Comparison of ENCODE assay signal across 1 cellular context in the genomic region with DNA sequence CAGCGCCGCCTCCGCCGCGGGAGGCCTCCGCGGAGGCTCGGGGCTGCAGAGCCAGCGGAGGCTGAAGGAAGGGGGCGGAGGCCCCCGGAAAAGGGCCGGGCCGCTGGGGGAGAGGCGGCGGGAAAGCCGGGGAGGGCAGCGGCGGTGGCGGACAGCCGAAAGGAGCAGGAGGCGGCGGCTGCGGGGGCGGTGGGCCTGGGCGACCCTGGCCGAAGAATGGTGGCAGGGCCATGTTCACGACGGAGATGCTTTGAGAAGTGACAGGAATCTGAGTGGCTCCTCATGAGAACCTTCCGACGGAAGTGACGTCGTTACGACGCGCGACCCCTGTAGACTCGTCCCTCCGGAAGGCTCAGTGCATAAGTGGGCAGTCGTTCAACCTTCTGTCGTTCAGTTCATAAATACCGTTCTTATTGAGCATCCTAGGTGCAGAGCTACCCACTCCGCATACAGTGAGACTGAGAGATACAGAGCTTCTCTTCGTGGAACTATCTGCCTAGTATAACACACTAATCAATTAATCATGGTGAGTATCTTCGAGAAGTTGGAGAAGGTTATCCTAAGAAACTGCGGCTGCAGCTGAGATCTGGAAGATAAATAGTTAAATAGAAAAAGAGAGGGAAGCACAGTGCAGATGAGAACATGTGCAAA.
TF ChIP-seq lines count a peak whose summit lies in the region.

A gene with protein sequence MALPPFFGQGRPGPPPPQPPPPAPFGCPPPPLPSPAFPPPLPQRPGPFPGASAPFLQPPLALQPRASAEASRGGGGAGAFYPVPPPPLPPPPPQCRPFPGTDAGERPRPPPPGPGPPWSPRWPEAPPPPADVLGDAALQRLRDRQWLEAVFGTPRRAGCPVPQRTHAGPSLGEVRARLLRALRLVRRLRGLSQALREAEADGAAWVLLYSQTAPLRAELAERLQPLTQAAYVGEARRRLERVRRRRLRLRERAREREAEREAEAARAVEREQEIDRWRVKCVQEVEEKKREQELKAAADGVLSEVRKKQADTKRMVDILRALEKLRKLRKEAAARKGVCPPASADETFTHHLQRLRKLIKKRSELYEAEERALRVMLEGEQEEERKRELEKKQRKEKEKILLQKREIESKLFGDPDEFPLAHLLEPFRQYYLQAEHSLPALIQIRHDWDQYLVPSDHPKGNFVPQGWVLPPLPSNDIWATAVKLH (minus strand): TSS at position 259 of the 651 bp plus-strand sequence. CDS start 27 bp downstream, at position 232.

TF ChIP-seq in GM12878, 131 proteins besides CTCF, POLR2A, EP300 and RAD21 (continued from another document and continues in another):
- TF ChIP-seq SIN3A (IDR thresholded peaks at IDR 0.05; ENCODE audit: low read depth, low read length) = peak; percentile 77
- TF ChIP-seq IRF4 (IDR thresholded peaks at IDR 0.05; ENCODE audit: low read depth, low read length) = no peak
- TF ChIP-seq, protein P1, sequence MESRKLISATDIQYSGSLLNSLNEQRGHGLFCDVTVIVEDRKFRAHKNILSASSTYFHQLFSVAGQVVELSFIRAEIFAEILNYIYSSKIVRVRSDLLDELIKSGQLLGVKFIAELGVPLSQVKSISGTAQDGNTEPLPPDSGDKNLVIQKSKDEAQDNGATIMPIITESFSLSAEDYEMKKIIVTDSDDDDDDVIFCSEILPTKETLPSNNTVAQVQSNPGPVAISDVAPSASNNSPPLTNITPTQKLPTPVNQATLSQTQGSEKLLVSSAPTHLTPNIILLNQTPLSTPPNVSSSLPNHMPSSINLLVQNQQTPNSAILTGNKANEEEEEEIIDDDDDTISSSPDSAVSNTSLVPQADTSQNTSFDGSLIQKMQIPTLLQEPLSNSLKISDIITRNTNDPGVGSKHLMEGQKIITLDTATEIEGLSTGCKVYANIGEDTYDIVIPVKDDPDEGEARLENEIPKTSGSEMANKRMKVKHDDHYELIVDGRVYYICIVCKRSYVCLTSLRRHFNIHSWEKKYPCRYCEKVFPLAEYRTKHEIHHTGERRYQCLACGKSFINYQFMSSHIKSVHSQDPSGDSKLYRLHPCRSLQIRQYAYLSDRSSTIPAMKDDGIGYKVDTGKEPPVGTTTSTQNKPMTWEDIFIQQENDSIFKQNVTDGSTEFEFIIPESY (IDR thresholded peaks at IDR 0.05) = no peak
- TF ChIP-seq, protein P2, sequence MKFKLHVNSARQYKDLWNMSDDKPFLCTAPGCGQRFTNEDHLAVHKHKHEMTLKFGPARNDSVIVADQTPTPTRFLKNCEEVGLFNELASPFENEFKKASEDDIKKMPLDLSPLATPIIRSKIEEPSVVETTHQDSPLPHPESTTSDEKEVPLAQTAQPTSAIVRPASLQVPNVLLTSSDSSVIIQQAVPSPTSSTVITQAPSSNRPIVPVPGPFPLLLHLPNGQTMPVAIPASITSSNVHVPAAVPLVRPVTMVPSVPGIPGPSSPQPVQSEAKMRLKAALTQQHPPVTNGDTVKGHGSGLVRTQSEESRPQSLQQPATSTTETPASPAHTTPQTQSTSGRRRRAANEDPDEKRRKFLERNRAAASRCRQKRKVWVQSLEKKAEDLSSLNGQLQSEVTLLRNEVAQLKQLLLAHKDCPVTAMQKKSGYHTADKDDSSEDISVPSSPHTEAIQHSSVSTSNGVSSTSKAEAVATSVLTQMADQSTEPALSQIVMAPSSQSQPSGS (IDR thresholded peaks at IDR 0.05; ENCODE audit: low read length) = no peak
- no peak for TF ChIP-seq CBX5 (IDR thresholded peaks at IDR 0.05; ENCODE audit: low read depth)
- peak; percentile 21; the same call in 1 of the 2 replicates for TF ChIP-seq RB1 (IDR thresholded peaks at IDR 0.05; ENCODE audit: borderline replicate concordance)
- TF ChIP-seq GABPA (IDR thresholded peaks at IDR 0.05; ENCODE audit: low read depth) = peak; percentile 93
- peak; percentile 58; the same call in 1 of the 2 replicates for TF ChIP-seq DPF2 (IDR thresholded peaks at IDR 0.05)
- TF ChIP-seq TCF7 (IDR thresholded peaks at IDR 0.05; ENCODE audit: borderline replicate concordance) = no peak
- TF ChIP-seq RCOR1 (conservative IDR thresholded peaks at IDR 0.05; ENCODE audit: low read depth, low read length) = no peak
- TF ChIP-seq CREM (IDR thresholded peaks at IDR 0.05; ENCODE audit: low read depth) = peak; percentile 99
- TF ChIP-seq, protein P3, sequence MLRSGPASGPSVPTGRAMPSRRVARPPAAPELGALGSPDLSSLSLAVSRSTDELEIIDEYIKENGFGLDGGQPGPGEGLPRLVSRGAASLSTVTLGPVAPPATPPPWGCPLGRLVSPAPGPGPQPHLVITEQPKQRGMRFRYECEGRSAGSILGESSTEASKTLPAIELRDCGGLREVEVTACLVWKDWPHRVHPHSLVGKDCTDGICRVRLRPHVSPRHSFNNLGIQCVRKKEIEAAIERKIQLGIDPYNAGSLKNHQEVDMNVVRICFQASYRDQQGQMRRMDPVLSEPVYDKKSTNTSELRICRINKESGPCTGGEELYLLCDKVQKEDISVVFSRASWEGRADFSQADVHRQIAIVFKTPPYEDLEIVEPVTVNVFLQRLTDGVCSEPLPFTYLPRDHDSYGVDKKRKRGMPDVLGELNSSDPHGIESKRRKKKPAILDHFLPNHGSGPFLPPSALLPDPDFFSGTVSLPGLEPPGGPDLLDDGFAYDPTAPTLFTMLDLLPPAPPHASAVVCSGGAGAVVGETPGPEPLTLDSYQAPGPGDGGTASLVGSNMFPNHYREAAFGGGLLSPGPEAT (IDR thresholded peaks at IDR 0.05; ENCODE audit: low read depth) = peak; percentile 71
- TF ChIP-seq, protein P4, sequence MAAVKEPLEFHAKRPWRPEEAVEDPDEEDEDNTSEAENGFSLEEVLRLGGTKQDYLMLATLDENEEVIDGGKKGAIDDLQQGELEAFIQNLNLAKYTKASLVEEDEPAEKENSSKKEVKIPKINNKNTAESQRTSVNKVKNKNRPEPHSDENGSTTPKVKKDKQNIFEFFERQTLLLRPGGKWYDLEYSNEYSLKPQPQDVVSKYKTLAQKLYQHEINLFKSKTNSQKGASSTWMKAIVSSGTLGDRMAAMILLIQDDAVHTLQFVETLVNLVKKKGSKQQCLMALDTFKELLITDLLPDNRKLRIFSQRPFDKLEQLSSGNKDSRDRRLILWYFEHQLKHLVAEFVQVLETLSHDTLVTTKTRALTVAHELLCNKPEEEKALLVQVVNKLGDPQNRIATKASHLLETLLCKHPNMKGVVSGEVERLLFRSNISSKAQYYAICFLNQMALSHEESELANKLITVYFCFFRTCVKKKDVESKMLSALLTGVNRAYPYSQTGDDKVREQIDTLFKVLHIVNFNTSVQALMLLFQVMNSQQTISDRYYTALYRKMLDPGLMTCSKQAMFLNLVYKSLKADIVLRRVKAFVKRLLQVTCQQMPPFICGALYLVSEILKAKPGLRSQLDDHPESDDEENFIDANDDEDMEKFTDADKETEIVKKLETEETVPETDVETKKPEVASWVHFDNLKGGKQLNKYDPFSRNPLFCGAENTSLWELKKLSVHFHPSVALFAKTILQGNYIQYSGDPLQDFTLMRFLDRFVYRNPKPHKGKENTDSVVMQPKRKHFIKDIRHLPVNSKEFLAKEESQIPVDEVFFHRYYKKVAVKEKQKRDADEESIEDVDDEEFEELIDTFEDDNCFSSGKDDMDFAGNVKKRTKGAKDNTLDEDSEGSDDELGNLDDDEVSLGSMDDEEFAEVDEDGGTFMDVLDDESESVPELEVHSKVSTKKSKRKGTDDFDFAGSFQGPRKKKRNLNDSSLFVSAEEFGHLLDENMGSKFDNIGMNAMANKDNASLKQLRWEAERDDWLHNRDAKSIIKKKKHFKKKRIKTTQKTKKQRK (IDR thresholded peaks at IDR 0.05; ENCODE audit: low read depth, low read length) = peak; percentile 18; the same call in 1 of the 2 replicates
- TF ChIP-seq, protein P5, sequence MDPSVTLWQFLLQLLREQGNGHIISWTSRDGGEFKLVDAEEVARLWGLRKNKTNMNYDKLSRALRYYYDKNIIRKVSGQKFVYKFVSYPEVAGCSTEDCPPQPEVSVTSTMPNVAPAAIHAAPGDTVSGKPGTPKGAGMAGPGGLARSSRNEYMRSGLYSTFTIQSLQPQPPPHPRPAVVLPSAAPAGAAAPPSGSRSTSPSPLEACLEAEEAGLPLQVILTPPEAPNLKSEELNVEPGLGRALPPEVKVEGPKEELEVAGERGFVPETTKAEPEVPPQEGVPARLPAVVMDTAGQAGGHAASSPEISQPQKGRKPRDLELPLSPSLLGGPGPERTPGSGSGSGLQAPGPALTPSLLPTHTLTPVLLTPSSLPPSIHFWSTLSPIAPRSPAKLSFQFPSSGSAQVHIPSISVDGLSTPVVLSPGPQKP (IDR thresholded peaks at IDR 0.05; ENCODE audit: low read depth, low read length) = peak; percentile 90
- TF ChIP-seq BCL11A (IDR thresholded peaks at IDR 0.05; ENCODE audit: low read depth, low read length) = no peak
- peak; percentile 49 to 85 for TF ChIP-seq SRF (IDR thresholded peaks at IDR 0.05; ENCODE audit: low read depth in 2 of 2, low read length in 2 of 2)
- peak; percentile 96 for TF ChIP-seq TAF1 (IDR thresholded peaks at IDR 0.05; ENCODE audit: borderline replicate concordance, low read depth, low read length)
- TF ChIP-seq ZNF274 (IDR thresholded peaks at IDR 0.05; ENCODE audit: insufficient read depth, insufficient read length) = no peak
- TF ChIP-seq, protein P6, sequence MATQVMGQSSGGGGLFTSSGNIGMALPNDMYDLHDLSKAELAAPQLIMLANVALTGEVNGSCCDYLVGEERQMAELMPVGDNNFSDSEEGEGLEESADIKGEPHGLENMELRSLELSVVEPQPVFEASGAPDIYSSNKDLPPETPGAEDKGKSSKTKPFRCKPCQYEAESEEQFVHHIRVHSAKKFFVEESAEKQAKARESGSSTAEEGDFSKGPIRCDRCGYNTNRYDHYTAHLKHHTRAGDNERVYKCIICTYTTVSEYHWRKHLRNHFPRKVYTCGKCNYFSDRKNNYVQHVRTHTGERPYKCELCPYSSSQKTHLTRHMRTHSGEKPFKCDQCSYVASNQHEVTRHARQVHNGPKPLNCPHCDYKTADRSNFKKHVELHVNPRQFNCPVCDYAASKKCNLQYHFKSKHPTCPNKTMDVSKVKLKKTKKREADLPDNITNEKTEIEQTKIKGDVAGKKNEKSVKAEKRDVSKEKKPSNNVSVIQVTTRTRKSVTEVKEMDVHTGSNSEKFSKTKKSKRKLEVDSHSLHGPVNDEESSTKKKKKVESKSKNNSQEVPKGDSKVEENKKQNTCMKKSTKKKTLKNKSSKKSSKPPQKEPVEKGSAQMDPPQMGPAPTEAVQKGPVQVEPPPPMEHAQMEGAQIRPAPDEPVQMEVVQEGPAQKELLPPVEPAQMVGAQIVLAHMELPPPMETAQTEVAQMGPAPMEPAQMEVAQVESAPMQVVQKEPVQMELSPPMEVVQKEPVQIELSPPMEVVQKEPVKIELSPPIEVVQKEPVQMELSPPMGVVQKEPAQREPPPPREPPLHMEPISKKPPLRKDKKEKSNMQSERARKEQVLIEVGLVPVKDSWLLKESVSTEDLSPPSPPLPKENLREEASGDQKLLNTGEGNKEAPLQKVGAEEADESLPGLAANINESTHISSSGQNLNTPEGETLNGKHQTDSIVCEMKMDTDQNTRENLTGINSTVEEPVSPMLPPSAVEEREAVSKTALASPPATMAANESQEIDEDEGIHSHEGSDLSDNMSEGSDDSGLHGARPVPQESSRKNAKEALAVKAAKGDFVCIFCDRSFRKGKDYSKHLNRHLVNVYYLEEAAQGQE (IDR thresholded peaks at IDR 0.05; ENCODE audit: low read depth, low read length) = 0 out of 2 replicates have a peak, but pooled peaks have one; percentile 26
- TF ChIP-seq, protein P7, sequence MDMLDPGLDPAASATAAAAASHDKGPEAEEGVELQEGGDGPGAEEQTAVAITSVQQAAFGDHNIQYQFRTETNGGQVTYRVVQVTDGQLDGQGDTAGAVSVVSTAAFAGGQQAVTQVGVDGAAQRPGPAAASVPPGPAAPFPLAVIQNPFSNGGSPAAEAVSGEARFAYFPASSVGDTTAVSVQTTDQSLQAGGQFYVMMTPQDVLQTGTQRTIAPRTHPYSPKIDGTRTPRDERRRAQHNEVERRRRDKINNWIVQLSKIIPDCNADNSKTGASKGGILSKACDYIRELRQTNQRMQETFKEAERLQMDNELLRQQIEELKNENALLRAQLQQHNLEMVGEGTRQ (IDR thresholded peaks at IDR 0.05; ENCODE audit: borderline replicate concordance, low read depth, low read length) = no peak
- TF ChIP-seq RFX5 (IDR thresholded peaks at IDR 0.05; ENCODE audit: low read depth, low read length) = peak; percentile 44; the same call in 1 of the 2 replicates
- no peak for TF ChIP-seq KDM1A (IDR thresholded peaks at IDR 0.05; ENCODE audit: borderline replicate concordance)
- no peak for TF ChIP-seq SUPT20H (IDR thresholded peaks at IDR 0.05; ENCODE audit: borderline replicate concordance, control insufficient read depth, low read depth, low read length)
- TF ChIP-seq NRF1 (conservative IDR thresholded peaks at IDR 0.05; ENCODE audit: low read depth, low read length) = no peak
- TF ChIP-seq EED (IDR thresholded peaks at IDR 0.05; ENCODE audit: low read depth) = no peak
- TF ChIP-seq, protein P8, sequence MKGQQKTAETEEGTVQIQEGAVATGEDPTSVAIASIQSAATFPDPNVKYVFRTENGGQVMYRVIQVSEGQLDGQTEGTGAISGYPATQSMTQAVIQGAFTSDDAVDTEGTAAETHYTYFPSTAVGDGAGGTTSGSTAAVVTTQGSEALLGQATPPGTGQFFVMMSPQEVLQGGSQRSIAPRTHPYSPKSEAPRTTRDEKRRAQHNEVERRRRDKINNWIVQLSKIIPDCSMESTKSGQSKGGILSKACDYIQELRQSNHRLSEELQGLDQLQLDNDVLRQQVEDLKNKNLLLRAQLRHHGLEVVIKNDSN (IDR thresholded peaks at IDR 0.05; ENCODE audit: borderline replicate concordance, extremely low read length, insufficient read depth, low read depth, low read length) = no peak
- TF ChIP-seq, protein P9, sequence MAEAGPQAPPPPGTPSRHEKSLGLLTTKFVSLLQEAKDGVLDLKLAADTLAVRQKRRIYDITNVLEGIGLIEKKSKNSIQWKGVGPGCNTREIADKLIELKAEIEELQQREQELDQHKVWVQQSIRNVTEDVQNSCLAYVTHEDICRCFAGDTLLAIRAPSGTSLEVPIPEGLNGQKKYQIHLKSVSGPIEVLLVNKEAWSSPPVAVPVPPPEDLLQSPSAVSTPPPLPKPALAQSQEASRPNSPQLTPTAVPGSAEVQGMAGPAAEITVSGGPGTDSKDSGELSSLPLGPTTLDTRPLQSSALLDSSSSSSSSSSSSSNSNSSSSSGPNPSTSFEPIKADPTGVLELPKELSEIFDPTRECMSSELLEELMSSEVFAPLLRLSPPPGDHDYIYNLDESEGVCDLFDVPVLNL (IDR thresholded peaks at IDR 0.05; ENCODE audit: low read depth, low read length) = no peak
- peak; percentile 45 for TF ChIP-seq NR2F1 (conservative IDR thresholded peaks at IDR 0.05)
- TF ChIP-seq KLF5 (IDR thresholded peaks at IDR 0.05; ENCODE audit: partially characterized antibody) = no peak
- TF ChIP-seq, protein P10, sequence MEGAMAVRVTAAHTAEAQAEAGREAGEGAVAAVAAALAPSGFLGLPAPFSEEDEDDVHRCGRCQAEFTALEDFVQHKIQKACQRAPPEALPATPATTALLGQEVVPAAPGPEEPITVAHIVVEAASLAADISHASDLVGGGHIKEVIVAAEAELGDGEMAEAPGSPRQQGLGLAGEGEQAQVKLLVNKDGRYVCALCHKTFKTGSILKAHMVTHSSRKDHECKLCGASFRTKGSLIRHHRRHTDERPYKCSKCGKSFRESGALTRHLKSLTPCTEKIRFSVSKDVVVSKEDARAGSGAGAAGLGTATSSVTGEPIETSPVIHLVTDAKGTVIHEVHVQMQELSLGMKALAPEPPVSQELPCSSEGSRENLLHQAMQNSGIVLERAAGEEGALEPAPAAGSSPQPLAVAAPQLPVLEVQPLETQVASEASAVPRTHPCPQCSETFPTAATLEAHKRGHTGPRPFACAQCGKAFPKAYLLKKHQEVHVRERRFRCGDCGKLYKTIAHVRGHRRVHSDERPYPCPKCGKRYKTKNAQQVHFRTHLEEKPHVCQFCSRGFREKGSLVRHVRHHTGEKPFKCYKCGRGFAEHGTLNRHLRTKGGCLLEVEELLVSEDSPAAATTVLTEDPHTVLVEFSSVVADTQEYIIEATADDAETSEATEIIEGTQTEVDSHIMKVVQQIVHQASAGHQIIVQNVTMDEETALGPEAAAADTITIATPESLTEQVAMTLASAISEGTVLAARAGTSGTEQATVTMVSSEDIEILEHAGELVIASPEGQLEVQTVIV (IDR thresholded peaks at IDR 0.05; ENCODE audit: borderline replicate concordance, partially characterized antibody) = no peak
- peak in 1 of 2 experiments; percentile 8; a peak in 1 of 4 replicates for TF ChIP-seq BHLHE40 (IDR thresholded peaks at IDR 0.05; ENCODE audit: borderline replicate concordance in 1 of 2, low read depth in 2 of 2, low read length in 1 of 2)
